In genomic region chrX:149903889-149904748, GRCh38 we compare ENCODE assay signal across 9 cellular contexts. TPM values are rescaled to one million over a fixed set of nuclear protein-coding genes. Genes with fewer than 3 reads are reported as not detected.
DNase-seq lines count a peak whose midpoint lies in the region; ATAC-seq, FAIRE-seq and TF ChIP-seq lines count a peak whose summit lies in the region.
"Had no signal": no experiment of that assay in that cellular context is flagged by ENCODE, and none has a peak within 500 bp of the region (broad histone marks: within the 10 kb centered on the region; RNA-seq: fewer than 3 reads in every experiment).

No MANE protein-coding gene starts in this region.

- in situ Hi-C loops in GM12878 (cut with MboI), result no loop called here

- H3K4me2 ChIP-seq in GM12878 (ENCODE audit: control insufficient read depth, insufficient read depth) (peak overlapping the region; percentile 57), parathyroid adenoma (ENCODE audit: low read length) (peak overlapping the region; percentile 49)

- intact Hi-C loops in left ventricle myocardium inferior (cut with micrococcal nuclease) (no loop called here), GM12878 (cut with micrococcal nuclease; ENCODE audit: unreplicated experiment) (no loop called here)

- H3K4me3 ChIP-seq in left ventricle myocardium inferior, result peak overlapping the region; percentile 4
- no peak overlapping the region for H3K4me3 ChIP-seq in right atrium auricular region
- no peak overlapping the region for H3K4me3 ChIP-seq in GM12878
- peak overlapping the region; percentile 16 for H3K4me3 ChIP-seq in parathyroid adenoma (ENCODE audit: low read depth, low read length)
- no peak overlapping the region for H3K4me3 ChIP-seq in tibial nerve

- SMC1A ChIA-PET in GM12878 (lab: Charles Lee; ENCODE audit: uncharacterized antibody, unreplicated experiment), result interaction anchor here (0.9 to 1.5 kb wide), 4 partner anchors 12 to 71 kb away, joined by 3 to 5 read pairs (median 4); no protein-coding TSS in a partner anchor

- CTCF ChIA-PET in GM12878 (lab: Yijun Ruan, JAX), result interaction anchor here (1.1 to 1.3 kb wide), 4 partner anchors 9 to 67 kb away, joined by 3 to 5 read pairs (median 4); no protein-coding TSS in a partner anchor

- no peaks in the 10 kb centered on the region for H3K27me3 ChIP-seq in left ventricle myocardium inferior (ENCODE audit: low read depth)
- H3K27me3 ChIP-seq in right atrium auricular region, result no peaks in the 10 kb centered on the region
- H3K27me3 ChIP-seq in GM12878 (replicated peaks in 1 of 2; ENCODE audit: control insufficient read depth in 2 of 2, insufficient read depth in 2 of 2, low read length in 1 of 2), result no peaks in the 10 kb centered on the region
- H3K27me3 ChIP-seq in parathyroid adenoma (ENCODE audit: control insufficient read depth, insufficient read depth, low read length), result no peaks in the 10 kb centered on the region
- no peaks in the 10 kb centered on the region for H3K27me3 ChIP-seq in tibial nerve

- H2AFZ ChIP-seq in GM12878 (ENCODE audit: control insufficient read depth, low read depth, low read length) (peak overlapping the region; percentile 64), parathyroid adenoma (peak overlapping the region; percentile 86)

- WGBS in GM12878 (ENCODE audit: insufficient coverage, insufficient replicate concordance, low lambda C conversion rate, missing lambda C conversion rate), result 6% methylated on average over 6 of the region's 6 CpGs
- WGBS in tibial nerve, 2 donors, result 18 to 49% methylated on average over 6 of the region's 6 CpGs

- H3K27ac ChIP-seq in left ventricle myocardium inferior (replicated peaks) (no peak overlapping the region), right atrium auricular region (no peak overlapping the region), GM12878 (ENCODE audit: control insufficient read depth, insufficient read depth) (peak overlapping the region; percentile 42; the same call in 1 of the 2 replicates), parathyroid adenoma (peak overlapping the region; percentile 39), tibial nerve (no peak overlapping the region)

- H3K9me3 ChIP-seq in left ventricle myocardium inferior (replicated peaks) (no peaks in the 10 kb centered on the region), right atrium auricular region (no peaks in the 10 kb centered on the region), GM12878 (replicated peaks; ENCODE audit: control insufficient read depth, insufficient read depth, low read length) (no peaks in the 10 kb centered on the region), parathyroid adenoma (ENCODE audit: control insufficient read depth, low read length) (no peaks in the 10 kb centered on the region), tibial nerve (no peaks in the 10 kb centered on the region)

- BruUV-seq in GM12878 (replicated peaks; lab: Mats Ljungman, UMichigan), result no TSS peak

- H3K79me2 ChIP-seq in GM12878 (ENCODE audit: control insufficient read depth, insufficient read depth, low read length) (no peaks in the 10 kb centered on the region), parathyroid adenoma (no peaks in the 10 kb centered on the region)

- RAD21 ChIA-PET in GM12878 (lab: Charles Lee; ENCODE audit: unreplicated experiment), result interaction anchor here (1.5 kb wide), 1 partner anchor 36 kb away, joined by 7 read pairs; no protein-coding TSS in a partner anchor

- ATAC-seq in HG03196 (IDR thresholded peaks at IDR 0.05; ENCODE audit: unreplicated experiment) (peak; percentile 92), GM12878 (peak; percentile 85)

- no peak for DNase-seq in left ventricle myocardium inferior
- DNase-seq in right atrium auricular region (ENCODE audit: low spot score), result no peak
- DNase-seq in GM12878 (ENCODE audit: low read depth, low spot score), result peak; percentile 13
- no peak for DNase-seq in tibial nerve (ENCODE audit: low spot score in 2 of 2)
- no peak for DNase-seq in DMS79 (lab: John Stamatoyannopoulos, UW)
- DNase-seq in SIG-M5 treated with dmso at 0.1 percent for 504 hours (lab: John Stamatoyannopoulos, UW; ENCODE audit: unreplicated experiment), result no peak

- POLR2A ChIA-PET in GM12878 (lab: Charles Lee), result interaction anchor here (0.7 kb wide), 1 partner anchor 36 kb away, joined by 3 read pairs; no protein-coding TSS in a partner anchor

- H3K9ac ChIP-seq in GM12878 (ENCODE audit: control insufficient read depth, insufficient read depth, low read length) (no peak overlapping the region), parathyroid adenoma (no peak overlapping the region)

- H4K20me1 ChIP-seq in GM12878 (ENCODE audit: control insufficient read depth, insufficient read depth), result no peaks in the 10 kb centered on the region

- TF ChIP-seq EP300 in GM12878 (IDR thresholded peaks at IDR 0.05; ENCODE audit: borderline replicate concordance in 1 of 2, control insufficient read depth in 1 of 2, low read depth in 2 of 2, low read length in 2 of 2), result no peak
- TF ChIP-seq EP300 in tibial nerve (IDR thresholded peaks at IDR 0.05), result no peak

- TF ChIP-seq CTCF in left ventricle myocardium inferior (IDR thresholded peaks at IDR 0.05; ENCODE audit: borderline replicate concordance) (peak; percentile 11), right atrium auricular region (IDR thresholded peaks at IDR 0.05) (no peak), GM12878 (IDR thresholded peaks at IDR 0.05 in 2 of 3, conservative IDR thresholded peaks at IDR 0.05 in 1 of 3; ENCODE audit: control insufficient read depth in 2 of 3, extremely low read depth in 1 of 3, insufficient read depth in 1 of 3, low read depth in 3 of 3, low read length in 3 of 3) (no peak), parathyroid adenoma (IDR thresholded peaks at IDR 0.05) (no peak), tibial nerve (IDR thresholded peaks at IDR 0.05) (no peak)

- no peaks in the 10 kb centered on the region for H3K36me3 ChIP-seq in left ventricle myocardium inferior
- H3K36me3 ChIP-seq in right atrium auricular region, result no peaks in the 10 kb centered on the region
- H3K36me3 ChIP-seq in GM12878 (ENCODE audit: control insufficient read depth in 2 of 2, insufficient read depth in 2 of 2, low read length in 1 of 2), result no peaks in the 10 kb centered on the region
- no peaks in the 10 kb centered on the region for H3K36me3 ChIP-seq in parathyroid adenoma (ENCODE audit: control insufficient read depth, insufficient read depth, low read length)
- H3K36me3 ChIP-seq in tibial nerve, result no peaks in the 10 kb centered on the region

- TF ChIP-seq POLR2A in GM12878 (IDR thresholded peaks at IDR 0.05; ENCODE audit: low read depth, low read length), result no peak
- no peak for TF ChIP-seq POLR2A in tibial nerve (IDR thresholded peaks at IDR 0.05)

- no peaks in the 10 kb centered on the region for H3K4me1 ChIP-seq in left ventricle myocardium inferior
- H3K4me1 ChIP-seq in right atrium auricular region, result no peaks in the 10 kb centered on the region
- peaks cover 7% of the 10 kb centered on the region for H3K4me1 ChIP-seq in GM12878 (ENCODE audit: control insufficient read depth, insufficient read depth, low read length)
- H3K4me1 ChIP-seq in parathyroid adenoma, result no peaks in the 10 kb centered on the region
- H3K4me1 ChIP-seq in tibial nerve, result no peaks in the 10 kb centered on the region

- no peak for FAIRE-seq in GM12878 (lab: Jason Lieb, UNC)

- TF ChIP-seq RAD21 in GM12878 (IDR thresholded peaks at IDR 0.05; ENCODE audit: insufficient read depth, low read depth, low read length), result no peak

RNA-seq across cellular contexts. Expression of gene MAGEA8, which starts 23.1 kb away (rescaled TPM):
- total RNA-seq in left ventricle myocardium inferior (not detected), right atrium auricular region (not detected), GM12878 (2014; rRNA removed) (not detected in 2 replicates), GM12878 (2014; rRNA removed; fragmentation: Illumina TruSeq; extraction: Trizol) (not detected in 2 replicates), GM12878 (2021) (not detected in 2 replicates), tibial nerve (not detected)
- total RNA-seq in GM12878 (2013; cell fraction: nucleolus; rRNA removed), result 0.27 and 0.38 TPM in 2 replicates
- polyA plus RNA-seq in GM12878 (2011; ENCODE audit: low read depth), result not detected
- polyA plus RNA-seq in GM12878 (2011; rRNA removed) (0.04 and 0.20 TPM in 2 replicates), GM12878 (2014; fragmentation: Illumina TruSeq; extraction: Trizol) (0.06 TPM in 1 of 2 replicates, not detected in the other), GM12878 (2014; fragmentation: Nextera tagmentation; extraction: Ambion mirVana) (under 1 TPM in 1 of 2 experiments, not detected in 1; 0.13 TPM), GM12878 (2014; rRNA removed) (not detected in 2 replicates), GM12878 (2016; fragmentation: Nextera tagmentation; extraction: Ambion mirVana) (not detected)
- 0.06 and 0.07 TPM in 2 replicates for polyA plus RNA-seq in GM12878 (2011; cell fraction: cytosol; rRNA removed)
- 0.09 and 0.12 TPM in 2 replicates for polyA plus RNA-seq in GM12878 (2011; cell fraction: nucleus; rRNA removed)
- not detected in 2 replicates for polyA plus RNA-seq in GM12878 (2012)
- polyA minus RNA-seq in GM12878 (2011; rRNA and poly(A)+ RNA removed), result 0.29 TPM in 1 of 2 replicates, not detected in the other
- polyA minus RNA-seq in GM12878 (2011; cell fraction: cytosol; rRNA and poly(A)+ RNA removed), result not detected in 2 replicates
- not detected in 2 replicates for polyA minus RNA-seq in GM12878 (2011; cell fraction: nucleus; rRNA and poly(A)+ RNA removed)
- total RNA-seq: dermis microvascular lymphatic vessel endothelial cell had no signal

RNA-seq across cellular contexts. Expression of gene HSFX4, which starts 25.3 kb away (rescaled TPM):
- not detected for total RNA-seq in left ventricle myocardium inferior
- not detected for total RNA-seq in right atrium auricular region
- total RNA-seq in GM12878 (2013; cell fraction: nucleolus; rRNA removed), result not detected in 2 replicates
- total RNA-seq in GM12878 (2014; rRNA removed), result 0.16 TPM in 1 of 2 replicates, not detected in the other
- not detected in 2 replicates for total RNA-seq in GM12878 (2014; rRNA removed; fragmentation: Illumina TruSeq; extraction: Trizol)
- not detected in 2 replicates for total RNA-seq in GM12878 (2021)
- polyA plus RNA-seq in GM12878 (2011; ENCODE audit: low read depth), result not detected
- polyA plus RNA-seq in GM12878 (2011; rRNA removed), result not detected in 2 replicates
- not detected in 2 replicates for polyA plus RNA-seq in GM12878 (2011; cell fraction: cytosol; rRNA removed)
- polyA plus RNA-seq in GM12878 (2011; cell fraction: nucleus; rRNA removed), result not detected in 2 replicates
- not detected in 2 replicates for polyA plus RNA-seq in GM12878 (2012)
- polyA plus RNA-seq in GM12878 (2014; fragmentation: Illumina TruSeq; extraction: Trizol), result 0.44 TPM in 1 of 2 replicates, not detected in the other
- polyA plus RNA-seq in GM12878 (2014; fragmentation: Nextera tagmentation; extraction: Ambion mirVana), result under 1 TPM; 0.11 to 0.21 TPM
- polyA plus RNA-seq in GM12878 (2014; rRNA removed), result 0.13 TPM in 1 of 2 replicates, not detected in the other
- polyA plus RNA-seq in GM12878 (2016; fragmentation: Nextera tagmentation; extraction: Ambion mirVana), result under 1 TPM; 0.21 to 0.24 TPM
- not detected in 2 replicates for polyA minus RNA-seq in GM12878 (2011; rRNA and poly(A)+ RNA removed)
- not detected in 2 replicates for polyA minus RNA-seq in GM12878 (2011; cell fraction: cytosol; rRNA and poly(A)+ RNA removed)
- polyA minus RNA-seq in GM12878 (2011; cell fraction: nucleus; rRNA and poly(A)+ RNA removed), result not detected in 2 replicates
- not detected for total RNA-seq in tibial nerve
- total RNA-seq: dermis microvascular lymphatic vessel endothelial cell had no signal

RNA-seq across cellular contexts. Expression of gene EOLA2, which starts 34.2 kb away (rescaled TPM):
- total RNA-seq in left ventricle myocardium inferior (25.5 TPM), right atrium auricular region (10 to 100 TPM; 15.4 to 22.2 TPM), GM12878 (2014; rRNA removed) (28.7 and 38.6 TPM in 2 replicates), GM12878 (2014; rRNA removed; fragmentation: Illumina TruSeq; extraction: Trizol) (22.5 and 23.9 TPM in 2 replicates), GM12878 (2021) (41.0 and 48.7 TPM in 2 replicates), tibial nerve (10 to 100 TPM; 35.0 to 40.8 (median 38.3) TPM)
- 22.8 and 33.9 TPM in 2 replicates for total RNA-seq in GM12878 (2013; cell fraction: nucleolus; rRNA removed)
- 28.2 TPM for polyA plus RNA-seq in GM12878 (2011; ENCODE audit: low read depth)
- polyA plus RNA-seq in GM12878 (2011; rRNA removed) (38.0 and 44.1 TPM in 2 replicates), GM12878 (2014; fragmentation: Illumina TruSeq; extraction: Trizol) (28.0 and 35.8 TPM in 2 replicates), GM12878 (2014; fragmentation: Nextera tagmentation; extraction: Ambion mirVana) (10 to 100 TPM; 26.9 to 37.0 TPM), GM12878 (2014; rRNA removed) (53.7 and 54.2 TPM in 2 replicates), GM12878 (2016; fragmentation: Nextera tagmentation; extraction: Ambion mirVana) (10 to 100 TPM; 55.4 to 55.8 TPM)
- polyA plus RNA-seq in GM12878 (2011; cell fraction: cytosol; rRNA removed), result 45.9 and 59.4 TPM in 2 replicates
- polyA plus RNA-seq in GM12878 (2011; cell fraction: nucleus; rRNA removed), result 88.1 and 90.0 TPM in 2 replicates
- 36.8 and 42.6 TPM in 2 replicates for polyA plus RNA-seq in GM12878 (2012)
- polyA minus RNA-seq in GM12878 (2011; rRNA and poly(A)+ RNA removed), result 23.2 and 31.1 TPM in 2 replicates
- 9.1 and 13.8 TPM in 2 replicates for polyA minus RNA-seq in GM12878 (2011; cell fraction: cytosol; rRNA and poly(A)+ RNA removed)
- 24.4 and 27.0 TPM in 2 replicates for polyA minus RNA-seq in GM12878 (2011; cell fraction: nucleus; rRNA and poly(A)+ RNA removed)

Comparison
In these comparisons a context has a peak if more than half of its experiments do, and no peak if none do; other contexts are left out.
1. H3K4me3 ChIP-seq: peak in left ventricle myocardium inferior (single experiment) and parathyroid adenoma (single experiment); none in right atrium auricular region (0 of 2), GM12878 (single experiment) and tibial nerve (0 of 4).
2. H3K27ac ChIP-seq: peak in GM12878 (single experiment) and parathyroid adenoma (single experiment); none in left ventricle myocardium inferior (single experiment), right atrium auricular region (0 of 2) and tibial nerve (0 of 4).